Comparison of ENCODE assay signal across 9 cellular contexts in the genomic region with DNA sequence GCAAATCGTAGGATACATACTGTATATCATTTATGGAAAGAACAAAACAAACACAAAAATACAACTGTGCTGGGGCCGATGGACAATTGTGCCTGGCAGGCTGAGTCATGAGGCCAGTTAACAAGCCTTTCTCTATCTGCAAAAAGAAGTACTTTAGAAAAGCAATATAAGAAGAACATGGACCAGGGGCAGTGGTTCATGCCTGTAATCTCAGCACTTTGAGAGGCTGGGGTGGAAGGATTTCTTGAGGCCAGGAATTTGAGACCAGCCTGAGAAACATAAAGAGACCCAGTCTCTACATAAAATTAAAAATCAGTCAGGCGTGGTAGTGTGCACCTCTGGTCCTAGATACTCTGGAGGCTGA. TPM values are rescaled to one million over a fixed set of nuclear protein-coding genes. Genes with fewer than 3 reads are reported as not detected.
A peak's percentile ranks its signal among the peaks of the same experiment; 100 is the strongest.
DNase-seq lines count a peak whose midpoint lies in the region; ATAC-seq and TF ChIP-seq lines count a peak whose summit lies in the region.
"Had no signal": no experiment of that assay in that cellular context is flagged by ENCODE, and none has a peak within 500 bp of the region (broad histone marks: within the 10 kb centered on the region; RNA-seq: fewer than 3 reads in every experiment).

No MANE protein-coding gene starts in this region.

- TF ChIP-seq POLR2A in testis (IDR thresholded peaks at IDR 0.05) = no peak

- H3K4me3 Mint-ChIP-seq in CD14-positive monocyte = peak overlapping the region; percentile 79 to 90

- H3K27ac ChIP-seq in PC-9 (peak overlapping the region; percentile 98), duodenal mucosa (ENCODE audit: low read depth, low read length) (no peak overlapping the region), neutrophil (peak overlapping the region; percentile 66), testis (peak overlapping the region in 1 of 2 donors; percentile 69)

- POLR2A ChIA-PET in PC-9 (lab: Charles Lee; ENCODE audit: unreplicated experiment) = no interaction called here

- TSS peak; percentile 98 for BruUV-seq in PC-9 (replicated peaks; lab: Mats Ljungman, UMichigan)

- H3K4me2 ChIP-seq in PC-9 = peak overlapping the region; percentile 75

- 49 to 53% methylated on average over 3 of the region's 3 CpGs for WGBS in testis, 2 donors

- H3K79me2 ChIP-seq in PC-9 (ENCODE audit: low read depth) = no peaks in the 10 kb centered on the region

- peak overlapping the region; percentile 64 to 90 (median 83) for H3K27ac Mint-ChIP-seq in CD14-positive monocyte

- TF ChIP-seq CTCF in CD14-positive monocyte (IDR thresholded peaks at IDR 0.05) (no peak), PC-9 (conservative IDR thresholded peaks at IDR 0.05) (no peak), neutrophil (IDR thresholded peaks at IDR 0.05) (no peak), testis (IDR thresholded peaks at IDR 0.05) (no peak)

- peak overlapping the region; percentile 37 for H3K4me3 ChIP-seq in PC-9
- peak overlapping the region; percentile 11 to 38 for H3K4me3 ChIP-seq in duodenal mucosa (ENCODE audit: low read depth in 1 of 2, low read length in 2 of 2)
- H3K4me3 ChIP-seq in neutrophil (ENCODE audit: low read depth in 1 of 2, low read length in 1 of 2) = peak overlapping the region in 1 of 2 experiments; percentile 49
- no peak overlapping the region for H3K4me3 ChIP-seq in testis

- CTCF ChIA-PET in PC-9 (lab: Charles Lee) = no interaction called here

- H3K27me3 ChIP-seq in PC-9 (ENCODE audit: insufficient read depth, low read depth) (no peaks in the 10 kb centered on the region), duodenal mucosa (ENCODE audit: control insufficient read depth in 1 of 2, insufficient read depth in 2 of 2, low read length in 2 of 2) (no peaks in the 10 kb centered on the region), neutrophil (no peaks in the 10 kb centered on the region), testis (no peaks in the 10 kb centered on the region)

- peaks cover 0 to 5% (median 3%) of the 10 kb centered on the region in 3 donors for H3K27me3 Mint-ChIP-seq in CD14-positive monocyte (ENCODE audit: low read depth in 3 of 3)

- intact Hi-C loops in CD14-positive monocyte (cut with micrococcal nuclease) = no loop called here
- intact Hi-C loops in PC-9 (cut with micrococcal nuclease; ENCODE audit: unreplicated experiment) = loop anchor here (1.0 to 5.0 kb wide), 6 partner anchors 20 to 256 kb away; partner anchors contain the start of genes MRPL51 and ZNF384
- intact Hi-C loops in testis (cut with DNase I; ENCODE audit: low total_unique reads) = no loop called here

- H3K4me1 ChIP-seq in PC-9 (replicated peaks; ENCODE audit: insufficient read depth) (peaks cover 29% of the 10 kb centered on the region), duodenal mucosa (ENCODE audit: control insufficient read depth in 1 of 2, insufficient read depth in 2 of 2, low read length in 2 of 2) (peaks cover 17 to 20% of the 10 kb centered on the region in 2 donors), neutrophil (ENCODE audit: control insufficient read depth in 1 of 2, insufficient read depth in 1 of 2, low read depth in 1 of 2, low read length in 1 of 2) (peaks cover 15 to 24% of the 10 kb centered on the region in 2 experiments), testis (peaks cover 4% of the 10 kb centered on the region)

- H3K36me3 ChIP-seq in PC-9 (ENCODE audit: low read depth) = no peaks in the 10 kb centered on the region
- no peaks in the 10 kb centered on the region for H3K36me3 ChIP-seq in duodenal mucosa (ENCODE audit: control insufficient read depth in 1 of 2, insufficient read depth in 2 of 2, low read length in 2 of 2)
- H3K36me3 ChIP-seq in neutrophil = no peaks in the 10 kb centered on the region
- H3K36me3 ChIP-seq in testis (ENCODE audit: low read depth, missing control alignments) = no peaks in the 10 kb centered on the region

- no peaks in the 10 kb centered on the region for H4K20me1 ChIP-seq in PC-9 (ENCODE audit: insufficient read depth)

- peaks cover 41% of the 10 kb centered on the region for H3F3A ChIP-seq in PC-9 (ENCODE audit: insufficient read depth, low read depth)

- no peak for DNase-seq in CD14-positive monocyte (ENCODE audit: low spot score)
- DNase-seq in PC-9 = peak in 1 of 2 experiments; percentile 41
- no peak for DNase-seq in left lobe of liver (ENCODE audit: low spot score)
- DNase-seq in testis = no peak
- no peak for DNase-seq in NCI-H1105 (lab: John Stamatoyannopoulos, UW)
- DNase-seq: NCI-H82 had no signal

- peak overlapping the region in 1 of 2 donors; percentile 12 for H3K9ac ChIP-seq in duodenal mucosa (ENCODE audit: low read depth in 1 of 2, low read length in 2 of 2)

- H2AFZ ChIP-seq in PC-9 = peak overlapping the region; percentile 89

- no peaks in the 10 kb centered on the region for H3K36me3 Mint-ChIP-seq in CD14-positive monocyte

- ATAC-seq in GM21390 (IDR thresholded peaks at IDR 0.05; ENCODE audit: unreplicated experiment) (no peak), left lobe of liver (no peak)

- no peaks in the 10 kb centered on the region for H3K9me3 ChIP-seq in PC-9 (ENCODE audit: insufficient read depth, low read depth)
- no peaks in the 10 kb centered on the region for H3K9me3 ChIP-seq in duodenal mucosa (ENCODE audit: control insufficient read depth in 1 of 2, low read length in 2 of 2)
- H3K9me3 ChIP-seq in neutrophil = no peaks in the 10 kb centered on the region
- no peaks in the 10 kb centered on the region for H3K9me3 ChIP-seq in testis

- H3K9me3 Mint-ChIP-seq in CD14-positive monocyte = no peaks in the 10 kb centered on the region

- H3K4me1 Mint-ChIP-seq in CD14-positive monocyte = peaks cover 30% of the 10 kb centered on the region

- no peaks in the 10 kb centered on the region for H3K9me2 ChIP-seq in PC-9 (ENCODE audit: insufficient read depth)

RNA-seq across cellular contexts. Expression of gene CD27, which starts 13.8 kb away (rescaled TPM):
- polyA plus RNA-seq in CD14-positive monocyte (1 to 10 TPM in 1 of 2 donors, under 1 TPM in 1; 0.88 to 1.2 TPM), testis (ENCODE audit: insufficient read depth, low read depth, low replicate concordance) (3.7 TPM)
- total RNA-seq in PC-9 (2021) (not detected in 2 replicates), left lobe of liver (0.58 TPM), testis (under 1 TPM in 1 of 2 donors, not detected in 1; 0.74 TPM)

RNA-seq across cellular contexts. Expression of gene TAPBPL, which starts 20.9 kb away (rescaled TPM):
- polyA plus RNA-seq in CD14-positive monocyte (100 to 1,000 TPM in 1 of 2 donors, 10 to 100 TPM in 1; 91.8 to 145 TPM), testis (ENCODE audit: insufficient read depth, low read depth, low replicate concordance) (20.1 TPM)
- total RNA-seq in PC-9 (2021) (26.0 and 27.8 TPM in 2 replicates), left lobe of liver (15.8 TPM), testis (10 to 100 TPM; 18.4 to 29.8 TPM)

RNA-seq across cellular contexts. Expression of gene VAMP1, which starts 39.5 kb away (rescaled TPM):
- under 1 TPM; 0.84 to 0.85 TPM for polyA plus RNA-seq in CD14-positive monocyte
- 7.7 and 9.1 TPM in 2 replicates for total RNA-seq in PC-9 (2021)
- 6.1 TPM for total RNA-seq in left lobe of liver
- 10 to 100 TPM; 15.0 to 18.3 TPM for total RNA-seq in testis
- 12.7 TPM for polyA plus RNA-seq in testis (ENCODE audit: insufficient read depth, low read depth, low replicate concordance)

RNA-seq across cellular contexts. Expression of gene LTBR, which starts 47.0 kb away (rescaled TPM):
- 10 to 100 TPM; 56.4 to 60.6 TPM for polyA plus RNA-seq in CD14-positive monocyte
- total RNA-seq in PC-9 (2021) = 178 and 185 TPM in 2 replicates
- total RNA-seq in left lobe of liver = 106 TPM
- 100 to 1,000 TPM in 1 of 2 donors, 10 to 100 TPM in 1; 81.3 to 112 TPM for total RNA-seq in testis
- 36.6 TPM for polyA plus RNA-seq in testis (ENCODE audit: insufficient read depth, low read depth, low replicate concordance)

RNA-seq across cellular contexts. Expression of gene SCNN1A, which starts 55.6 kb away (rescaled TPM):
- polyA plus RNA-seq in CD14-positive monocyte (under 1 TPM; 0.11 to 0.63 TPM), testis (ENCODE audit: insufficient read depth, low read depth, low replicate concordance) (14.6 TPM)
- total RNA-seq in PC-9 (2021) (460 and 549 TPM in 2 replicates), left lobe of liver (6.8 TPM), testis (10 to 100 TPM; 22.7 to 43.1 TPM)

Comparison
In these comparisons a context has a peak if more than half of its experiments do, and no peak if none do; other contexts are left out.
1. H3K4me3 ChIP-seq: peak in PC-9 (single experiment) and duodenal mucosa (2 of 2); none in testis (0 of 2).